Comparison of ENCODE assay signal across 1 cellular context in the genomic region with DNA sequence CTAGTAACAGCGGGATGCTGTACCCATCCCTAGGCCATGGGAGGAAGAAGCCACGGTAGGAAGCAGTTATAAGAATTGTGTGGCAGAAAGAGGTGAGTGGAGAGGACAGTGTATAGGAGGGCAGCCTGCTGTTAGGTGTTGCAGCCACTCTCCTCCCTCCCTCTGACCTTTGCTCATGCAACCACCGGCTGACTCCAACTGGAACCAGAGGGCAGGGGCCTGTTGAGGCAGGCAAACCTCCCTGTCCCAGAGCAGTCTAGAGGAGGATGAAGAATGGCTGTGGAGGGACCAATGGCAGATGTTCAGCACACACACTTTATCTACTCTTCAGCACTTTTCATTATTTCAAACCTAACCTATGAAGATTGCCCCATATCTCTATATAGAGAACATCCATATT.
TF ChIP-seq lines count a peak whose summit lies in the region.

No MANE protein-coding gene starts in this region.

TF ChIP-seq in GM23338, 12 proteins besides CTCF, POLR2A, EP300 and RAD21:
- TF ChIP-seq STAT1 (IDR thresholded peaks at IDR 0.05; ENCODE audit: unreplicated experiment) (no peak), ETS1 (IDR thresholded peaks at IDR 0.05) (no peak), JUNB (IDR thresholded peaks at IDR 0.05; ENCODE audit: unreplicated experiment) (no peak), POLR2AphosphoS5 (IDR thresholded peaks at IDR 0.05; ENCODE audit: low read depth) (no peak), REST (IDR thresholded peaks at IDR 0.05; ENCODE audit: unreplicated experiment) (no peak), EZH2phosphoT487 (IDR thresholded peaks at IDR 0.05; ENCODE audit: unreplicated experiment) (no peak), ZNF462 (CRISPR knock-in tag; IDR thresholded peaks at IDR 0.05) (no peak)
